In the genomic region with DNA sequence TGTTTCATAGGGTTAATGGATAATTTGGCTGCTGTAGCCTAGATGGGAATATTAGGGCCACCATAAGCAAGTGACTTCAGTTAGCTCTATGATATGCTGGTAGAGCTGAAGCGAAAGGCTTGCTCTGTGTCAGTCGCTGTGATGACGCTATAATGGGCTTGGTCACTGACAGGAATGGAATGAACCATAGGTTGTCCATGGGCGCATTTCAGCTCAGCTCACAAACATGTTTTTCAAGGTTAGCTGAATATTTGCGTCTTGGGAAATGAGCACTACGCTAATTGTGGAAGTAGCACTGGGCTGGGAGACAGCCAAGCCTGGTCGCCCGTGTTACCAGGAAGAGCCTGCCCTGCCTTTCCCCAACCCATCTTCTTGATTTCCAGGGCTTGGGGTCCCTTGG, we compare ENCODE assay signal across 27 cellular contexts. TPM values are rescaled to one million over a fixed set of nuclear protein-coding genes. Genes with fewer than 3 reads are reported as not detected.
DNase-seq lines count a peak whose midpoint lies in the region; FAIRE-seq and TF ChIP-seq lines count a peak whose summit lies in the region.
"Had no signal": no experiment of that assay in that cellular context is flagged by ENCODE, and none has a peak within 500 bp of the region (broad histone marks: within the 10 kb centered on the region; RNA-seq: fewer than 3 reads in every experiment).

No MANE protein-coding gene starts in this region.

- no peak for FAIRE-seq in H1 (lab: Jason Lieb, UNC)
- FAIRE-seq: A204.1, GM12878, GM12892, GM18507 had no signal

- H3K23me2 ChIP-seq in H1 (ENCODE audit: low read depth, low read length) = peaks cover 2% of the 10 kb centered on the region; the same call in 1 of the 2 replicates

- no peak overlapping the region for H4K12ac ChIP-seq in trophoblast cell (ENCODE audit: low read depth, low read length)

- H3K4ac ChIP-seq in H1 (replicated peaks; ENCODE audit: insufficient read length, low read depth, low read length) (no peak overlapping the region), trophoblast cell (ENCODE audit: low read depth, low read length) (no peak overlapping the region)

- H3K14ac ChIP-seq in H1 (ENCODE audit: insufficient read length) (no peak overlapping the region), trophoblast cell (ENCODE audit: low read length) (no peak overlapping the region)

- POLR2A ChIA-PET in H1 (lab: Charles Lee; ENCODE audit: partially characterized antibody) = no interaction called here

- H3K4me3 ChIP-seq in H1 (ENCODE audit: extremely low read depth in 1 of 4, insufficient read depth in 2 of 4, low read depth in 3 of 4, low read length in 4 of 4) = no peak overlapping the region
- no peak overlapping the region for H3K4me3 ChIP-seq in hepatocyte
- no peak overlapping the region for H3K4me3 ChIP-seq in trophoblast cell (ENCODE audit: low read depth, low read length)
- H3K4me3 ChIP-seq: BLaER1, GM12878 had no signal

- H3K9ac ChIP-seq in H1 (replicated peaks in 1 of 4; ENCODE audit: extremely low read depth in 1 of 4, low read depth in 3 of 4, low read length in 3 of 4) = no peak overlapping the region
- no peak overlapping the region for H3K9ac ChIP-seq in trophoblast cell (ENCODE audit: low read length)
- H3K9ac ChIP-seq: BLaER1 had no signal

- no peak for TF ChIP-seq POLR2A in H1 (IDR thresholded peaks at IDR 0.05; ENCODE audit: control extremely low read depth in 1 of 2, low read depth in 2 of 2, low read length in 2 of 2)

- WGBS in H1 (ENCODE audit: extremely low coverage in 1 of 2, insufficient coverage in 1 of 2, insufficient read length in 1 of 2, insufficient replicate concordance in 2 of 2, low coverage in 1 of 2, low lambda C conversion rate in 2 of 2, missing lambda C conversion rate in 1 of 2), 2 experiments = 89% methylated on average over 8 of the region's 8 CpGs; no CpG with 5 or more reads in 1 of the 2 experiments
- WGBS in hepatocyte (ENCODE audit: low lambda C conversion rate, missing lambda C conversion rate) = 94% methylated on average over 8 of the region's 8 CpGs
- no CpG with 5 or more reads among the region's 8 CpGs for WGBS in trophoblast cell (ENCODE audit: extremely low coverage, insufficient coverage, insufficient read length)

- H3K79me2 ChIP-seq in H1 (ENCODE audit: control insufficient read depth in 1 of 2, insufficient read depth in 2 of 2, low read length in 2 of 2) (no peaks in the 10 kb centered on the region), hepatocyte (peaks cover 3% of the 10 kb centered on the region), trophoblast cell (ENCODE audit: control insufficient read depth, insufficient read depth, low read length, poor library complexity) (no peaks in the 10 kb centered on the region)

- H3K27me3 ChIP-seq in H1 (replicated peaks in 1 of 4; ENCODE audit: control insufficient read depth in 3 of 4, extremely low read depth in 1 of 4, insufficient read depth in 3 of 4, low read length in 3 of 4) (no peaks in the 10 kb centered on the region; a peak in 2 of 7 replicates), hepatocyte (no peaks in the 10 kb centered on the region), trophoblast cell (ENCODE audit: insufficient read depth, low read length) (peaks cover 3% of the 10 kb centered on the region)
- H3K27me3 ChIP-seq: BE2C, BLaER1 had no signal

- no peak for TF ChIP-seq RAD21 in H1 (IDR thresholded peaks at IDR 0.05 in 1 of 2, conservative IDR thresholded peaks at IDR 0.05 in 1 of 2; ENCODE audit: low read depth in 2 of 2, low read length in 2 of 2)

- H2AFZ ChIP-seq in H1 (ENCODE audit: low read length) (no peak overlapping the region), hepatocyte (no peak overlapping the region), trophoblast cell (ENCODE audit: insufficient read depth, low read length, poor library complexity) (no peak overlapping the region)

- TF ChIP-seq CTCF in H1 (IDR thresholded peaks at IDR 0.05; ENCODE audit: control extremely low read depth in 1 of 3, insufficient read depth in 1 of 3, low read depth in 1 of 3, low read length in 3 of 3) (no peak), hepatocyte (IDR thresholded peaks at IDR 0.05; ENCODE audit: poor library complexity) (no peak)

- H3K36me3 ChIP-seq in H1 (ENCODE audit: control insufficient read depth in 2 of 4, insufficient read depth in 4 of 4, low read length in 3 of 4) (no peaks in the 10 kb centered on the region), hepatocyte (replicated peaks; ENCODE audit: insufficient read depth, low read depth) (no peaks in the 10 kb centered on the region), trophoblast cell (ENCODE audit: control insufficient read depth in 1 of 2, insufficient read depth in 2 of 2, low read length in 2 of 2) (no peaks in the 10 kb centered on the region)
- H3K36me3 ChIP-seq: BE2C, BLaER1 had no signal

- H3K4me1 ChIP-seq in H1 (replicated peaks in 1 of 4; ENCODE audit: control insufficient read depth in 3 of 4, insufficient read depth in 4 of 4, low read length in 3 of 4) (peaks cover 0 to 7% (median 4%) of the 10 kb centered on the region in 4 experiments; a peak in 4 of 7 replicates), hepatocyte (ENCODE audit: insufficient read depth) (peaks cover 3% of the 10 kb centered on the region), trophoblast cell (ENCODE audit: control insufficient read depth in 1 of 2, insufficient read depth in 2 of 2, low read length in 2 of 2) (peaks cover 0 to 2% of the 10 kb centered on the region in 2 experiments)
- H3K4me1 ChIP-seq: BE2C had no signal

- no peak overlapping the region for H4K5ac ChIP-seq in H1 (ENCODE audit: insufficient read length, low read depth, low read length)

- CTCF ChIA-PET in H1 (lab: Charles Lee; ENCODE audit: partially characterized antibody) = interaction anchor here (0.9 to 1.7 kb wide), 4 partner anchors 14 to 108 kb away, joined by 4 to 7 read pairs (median 4); no protein-coding TSS in a partner anchor

- H3K4me2 ChIP-seq in H1 (ENCODE audit: insufficient read depth in 1 of 2, low read depth in 2 of 2, low read length in 2 of 2) (no peak overlapping the region), hepatocyte (no peak overlapping the region), trophoblast cell (ENCODE audit: low read length) (no peak overlapping the region)
- H3K4me2 ChIP-seq: BLaER1 had no signal

- H3K18ac ChIP-seq in H1 (ENCODE audit: extremely low read depth, low read length) = no peak overlapping the region
- no peak overlapping the region for H3K18ac ChIP-seq in trophoblast cell (ENCODE audit: low read length)

- H3K23ac ChIP-seq in H1 (ENCODE audit: insufficient read length) = no peak overlapping the region
- no peak overlapping the region for H3K23ac ChIP-seq in trophoblast cell (ENCODE audit: low read length)

- no peaks in the 10 kb centered on the region for H3K79me1 ChIP-seq in H1 (ENCODE audit: low read depth, low read length)
- no peaks in the 10 kb centered on the region for H3K79me1 ChIP-seq in trophoblast cell (ENCODE audit: low read length)

- no peak for DNase-seq in H1 (ENCODE audit: low read depth in 1 of 2, low spot score in 2 of 2)
- no peak for DNase-seq in hepatocyte (ENCODE audit: low spot score)
- DNase-seq in trophoblast cell = peak; percentile 96 to 99
- no peak for DNase-seq in NCI-H1048 (lab: John Stamatoyannopoulos, UW)
- no peak for DNase-seq in H4 (ENCODE audit: low spot score)
- DNase-seq in NCI-H1694 treated with DMSO at 0.1 percent for 48 hours (lab: John Stamatoyannopoulos, UW) = no peak
- DNase-seq: 8988T; ACHN; BE2C; C1 segment of cervical spinal cord; CD4-positive, alpha-beta memory T cell; CD4-positive, CD25-positive, alpha-beta regulatory T cell; CD8-positive, alpha-beta memory T cell; COR-L47; DMS 273 treated with DMSO at 0.1 percent for 48 hours; DMS153; DMS53; DMS79; DND-41; EL; GDM1 had no signal

- no peak overlapping the region for H4K91ac ChIP-seq in H1 (replicated peaks; ENCODE audit: insufficient read length, low read length)
- no peak overlapping the region for H4K91ac ChIP-seq in trophoblast cell (ENCODE audit: low read depth, low read length)

- H4K20me1 ChIP-seq in H1 (replicated peaks in 1 of 2; ENCODE audit: control insufficient read depth in 1 of 2, insufficient read depth in 2 of 2, low read length in 2 of 2) (no peaks in the 10 kb centered on the region), hepatocyte (ENCODE audit: insufficient read depth, poor library complexity, severe bottlenecking) (no peaks in the 10 kb centered on the region)
- H4K20me1 ChIP-seq: BLaER1 had no signal

- H3K27ac ChIP-seq in H1 (ENCODE audit: low read depth, low read length) = no peak overlapping the region
- H3K27ac ChIP-seq in hepatocyte = peak overlapping the region; percentile 88
- H3K27ac ChIP-seq in trophoblast cell (ENCODE audit: low read depth, low read length) = no peak overlapping the region
- H3K27ac ChIP-seq: BLaER1 had no signal

- no peak for TF ChIP-seq EP300 in H1 (IDR thresholded peaks at IDR 0.05; ENCODE audit: borderline replicate concordance in 1 of 2, low read depth in 2 of 2, low read length in 2 of 2)

- H2BK5ac ChIP-seq in H1 (ENCODE audit: low read depth, low read length) (no peak overlapping the region), trophoblast cell (ENCODE audit: low read depth, low read length, poor library complexity) (no peak overlapping the region)

- H2BK120ac ChIP-seq in H1 (replicated peaks; ENCODE audit: low read depth, low read length) = no peak overlapping the region
- no peak overlapping the region for H2BK120ac ChIP-seq in trophoblast cell (ENCODE audit: insufficient read depth, low read length, poor library complexity)

- H2BK12ac ChIP-seq in H1 (ENCODE audit: low read depth, low read length) (no peak overlapping the region), trophoblast cell (ENCODE audit: low read length) (no peak overlapping the region)

- no peak overlapping the region for H3K56ac ChIP-seq in H1 (replicated peaks; ENCODE audit: insufficient read length, low read depth, low read length)

- H2AK5ac ChIP-seq in H1 (ENCODE audit: low read depth, low read length) = no peak overlapping the region
- H2AK5ac ChIP-seq in trophoblast cell (ENCODE audit: low read length) = no peak overlapping the region

- H2BK20ac ChIP-seq in H1 (ENCODE audit: low read length) = no peak overlapping the region

- H3K9me2 ChIP-seq in hepatocyte (replicated peaks; ENCODE audit: insufficient read depth) = no peaks in the 10 kb centered on the region

- H2BK15ac ChIP-seq in H1 (ENCODE audit: low read length) = 0 out of 2 replicates have a peak overlapping the region, but pooled peaks have one; percentile 31

- H3K9me3 ChIP-seq in H1 (ENCODE audit: insufficient read depth in 2 of 2, low read depth in 1 of 2, low read length in 1 of 2) = peaks cover 0 to 6% of the 10 kb centered on the region in 2 experiments; a peak in 1 of 4 replicates
- H3K9me3 ChIP-seq in hepatocyte (ENCODE audit: low read depth) = no peaks in the 10 kb centered on the region
- H3K9me3 ChIP-seq in trophoblast cell (ENCODE audit: insufficient read depth, low read depth, low read length) = peaks cover 2% of the 10 kb centered on the region
- H3K9me3 ChIP-seq: BE2C had no signal

- H4K8ac ChIP-seq in H1 (ENCODE audit: extremely low read depth, insufficient read depth, low read length) = no peak overlapping the region
- no peak overlapping the region for H4K8ac ChIP-seq in trophoblast cell (ENCODE audit: low read depth, low read length)

RNA-seq across cellular contexts. Expression of a gene that starts 3.2 kb away (rescaled TPM):
- not detected in 2 replicates for total RNA-seq in H1 (2021; fragmentation: NEBNext Ultra II Directional; extraction: Animal tissue kit (Norgen Biotek cat#: 25700))
- polyA plus RNA-seq in H1 (2011; rRNA removed) (0.05 TPM in 1 of 2 replicates, not detected in the other), hepatocyte (12.6 and 17.6 TPM in 2 replicates)
- polyA plus RNA-seq in H1 (2011; cell fraction: cytosol; rRNA removed) = not detected
- 0.01 TPM for polyA plus RNA-seq in H1 (2011; cell fraction: nucleus; rRNA removed)
- not detected in 4 replicates for polyA plus RNA-seq in H1 (2012, experiment 1 of 2)
- not detected for polyA plus RNA-seq in H1 (2012, experiment 2 of 2)
- polyA plus RNA-seq in H1 (2013, experiment 1 of 2) = not detected
- not detected for polyA plus RNA-seq in H1 (2013, experiment 2 of 2)
- polyA minus RNA-seq in H1 (2011; rRNA and poly(A)+ RNA removed) = not detected in 2 replicates
- polyA minus RNA-seq in H1 (2011; cell fraction: cytosol; rRNA and poly(A)+ RNA removed) = not detected
- not detected for polyA minus RNA-seq in H1 (2011; cell fraction: nucleus; rRNA and poly(A)+ RNA removed)
- total RNA-seq in hepatocyte = 17.6 and 20.1 TPM in 2 replicates
- polyA plus RNA-seq in trophoblast cell (2013) = 0.21 and 0.35 TPM in 2 replicates
- total RNA-seq in H4 (2014; rRNA removed; shearing (Covaris generic)) = 0.48 TPM in 1 of 2 replicates, not detected in the other
- total RNA-seq: CD4-positive, alpha-beta memory T cell; CD4-positive, CD25-positive, alpha-beta regulatory T cell; CD8-positive, alpha-beta memory T cell; G401 had no signal
- polyA plus RNA-seq: CD4-positive, alpha-beta memory T cell; CD8-positive, alpha-beta memory T cell had no signal

RNA-seq across cellular contexts. Expression of a gene that starts 6.0 kb away (rescaled TPM):
- 64.7 and 64.8 TPM in 2 replicates for total RNA-seq in H1 (2021; fragmentation: NEBNext Ultra II Directional; extraction: Animal tissue kit (Norgen Biotek cat#: 25700))
- polyA plus RNA-seq in H1 (2011; rRNA removed) = 15.9 and 18.4 TPM in 2 replicates
- polyA plus RNA-seq in H1 (2011; cell fraction: cytosol; rRNA removed) = 46.4 TPM
- 18.5 TPM for polyA plus RNA-seq in H1 (2011; cell fraction: nucleus; rRNA removed)
- 52.2 to 82.9 TPM (median 60.2 TPM) in 4 replicates for polyA plus RNA-seq in H1 (2012, experiment 1 of 2)
- 3.6 TPM for polyA plus RNA-seq in H1 (2012, experiment 2 of 2)
- 41.3 TPM for polyA plus RNA-seq in H1 (2013, experiment 1 of 2)
- polyA plus RNA-seq in H1 (2013, experiment 2 of 2) = 42.9 TPM
- 26.3 and 28.4 TPM in 2 replicates for polyA minus RNA-seq in H1 (2011; rRNA and poly(A)+ RNA removed)
- 40.9 TPM for polyA minus RNA-seq in H1 (2011; cell fraction: cytosol; rRNA and poly(A)+ RNA removed)
- 36.8 TPM for polyA minus RNA-seq in H1 (2011; cell fraction: nucleus; rRNA and poly(A)+ RNA removed)
- 45.9 and 58.5 TPM in 2 replicates for total RNA-seq in hepatocyte
- 47.8 and 49.3 TPM in 2 replicates for polyA plus RNA-seq in hepatocyte
- 66.1 and 67.8 TPM in 2 replicates for polyA plus RNA-seq in trophoblast cell (2013)
- 39.9 and 41.2 TPM in 2 replicates for total RNA-seq in H4 (2014; rRNA removed; shearing (Covaris generic))

Comparison
In these comparisons a context has a peak if more than half of its experiments do, and no peak if none do; other contexts are left out.
1. DNase-seq: peak in trophoblast cell (2 of 2); none in H1 (0 of 2), hepatocyte (single experiment), NCI-H1048 (single experiment), H4 (single experiment) and NCI-H1694 treated with DMSO at 0.1 percent for 48 hours (single experiment).
2. RNA of a gene that starts 3.2 kb away (total RNA-seq): 17.6 to 20.1 TPM in hepatocyte; 0.48 TPM in H4 and not detected in H1; every median in the first group is over 10 times any median in the second.